ENCODE assay signal across 1 cellular context in genomic region chr10:17984056-17984455, GRCh38.
TF ChIP-seq lines count a peak whose summit lies in the region.

No MANE protein-coding gene starts in this region.

TF ChIP-seq in GM12878, 131 proteins besides CTCF, POLR2A, EP300 and RAD21 (continued from another document and continues in another):
- TF ChIP-seq REST (IDR thresholded peaks at IDR 0.05; ENCODE audit: low read depth, low read length) (no peak), YBX1 (IDR thresholded peaks at IDR 0.05) (no peak), CHD4 (IDR thresholded peaks at IDR 0.05) (no peak), KLF5 (IDR thresholded peaks at IDR 0.05; ENCODE audit: partially characterized antibody) (no peak), BCL11A (IDR thresholded peaks at IDR 0.05; ENCODE audit: low read depth, low read length) (peak; percentile 82), ZBTB40 (IDR thresholded peaks at IDR 0.05; ENCODE audit: borderline replicate concordance) (no peak), NR2F1 (conservative IDR thresholded peaks at IDR 0.05) (peak; percentile 93), FOS (IDR thresholded peaks at IDR 0.05; ENCODE audit: borderline replicate concordance, extremely low read depth, insufficient read length) (no peak), LARP7 (IDR thresholded peaks at IDR 0.05) (no peak), ZNF24 (IDR thresholded peaks at IDR 0.05) (0 out of 2 replicates have a peak, but pooled peaks have one; percentile 49), TCF7 (IDR thresholded peaks at IDR 0.05; ENCODE audit: borderline replicate concordance) (peak; percentile 82), NRF1 (conservative IDR thresholded peaks at IDR 0.05; ENCODE audit: low read depth, low read length) (no peak), HSF1 (IDR thresholded peaks at IDR 0.05; ENCODE audit: low read depth, low read length) (no peak), MEF2A (IDR thresholded peaks at IDR 0.05; ENCODE audit: insufficient read depth, low read depth, low read length) (no peak), FOXM1 (IDR thresholded peaks at IDR 0.05; ENCODE audit: low read depth, low read length) (peak; percentile 83; the same call in 1 of the 2 replicates), CEBPZ (IDR thresholded peaks at IDR 0.05; ENCODE audit: low read depth, low read length) (no peak), MTA2 (IDR thresholded peaks at IDR 0.05; ENCODE audit: low read depth) (peak; percentile 96), BRCA1 (IDR thresholded peaks at IDR 0.05; ENCODE audit: low read depth, low read length) (no peak), ATF7 (IDR thresholded peaks at IDR 0.05; ENCODE audit: low read depth) (peak; percentile 80), STAT3 (IDR thresholded peaks at IDR 0.05; ENCODE audit: low read depth, low read length) (no peak), KDM1A (IDR thresholded peaks at IDR 0.05; ENCODE audit: borderline replicate concordance) (no peak), RELA (IDR thresholded peaks at IDR 0.05; ENCODE audit: borderline replicate concordance, partially characterized antibody) (no peak), SREBF1 (IDR thresholded peaks at IDR 0.05; ENCODE audit: low read length) (no peak), GABPA (IDR thresholded peaks at IDR 0.05; ENCODE audit: low read depth) (0 out of 2 replicates have a peak, but pooled peaks have one; percentile 20)
- TF ChIP-seq, protein P1, sequence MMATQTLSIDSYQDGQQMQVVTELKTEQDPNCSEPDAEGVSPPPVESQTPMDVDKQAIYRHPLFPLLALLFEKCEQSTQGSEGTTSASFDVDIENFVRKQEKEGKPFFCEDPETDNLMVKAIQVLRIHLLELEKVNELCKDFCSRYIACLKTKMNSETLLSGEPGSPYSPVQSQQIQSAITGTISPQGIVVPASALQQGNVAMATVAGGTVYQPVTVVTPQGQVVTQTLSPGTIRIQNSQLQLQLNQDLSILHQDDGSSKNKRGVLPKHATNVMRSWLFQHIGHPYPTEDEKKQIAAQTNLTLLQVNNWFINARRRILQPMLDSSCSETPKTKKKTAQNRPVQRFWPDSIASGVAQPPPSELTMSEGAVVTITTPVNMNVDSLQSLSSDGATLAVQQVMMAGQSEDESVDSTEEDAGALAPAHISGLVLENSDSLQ (IDR thresholded peaks at IDR 0.05): peak; percentile 85
- TF ChIP-seq, protein P2, sequence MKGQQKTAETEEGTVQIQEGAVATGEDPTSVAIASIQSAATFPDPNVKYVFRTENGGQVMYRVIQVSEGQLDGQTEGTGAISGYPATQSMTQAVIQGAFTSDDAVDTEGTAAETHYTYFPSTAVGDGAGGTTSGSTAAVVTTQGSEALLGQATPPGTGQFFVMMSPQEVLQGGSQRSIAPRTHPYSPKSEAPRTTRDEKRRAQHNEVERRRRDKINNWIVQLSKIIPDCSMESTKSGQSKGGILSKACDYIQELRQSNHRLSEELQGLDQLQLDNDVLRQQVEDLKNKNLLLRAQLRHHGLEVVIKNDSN (IDR thresholded peaks at IDR 0.05; ENCODE audit: borderline replicate concordance, extremely low read length, insufficient read depth, low read depth, low read length): no peak
- TF ChIP-seq, protein P3, sequence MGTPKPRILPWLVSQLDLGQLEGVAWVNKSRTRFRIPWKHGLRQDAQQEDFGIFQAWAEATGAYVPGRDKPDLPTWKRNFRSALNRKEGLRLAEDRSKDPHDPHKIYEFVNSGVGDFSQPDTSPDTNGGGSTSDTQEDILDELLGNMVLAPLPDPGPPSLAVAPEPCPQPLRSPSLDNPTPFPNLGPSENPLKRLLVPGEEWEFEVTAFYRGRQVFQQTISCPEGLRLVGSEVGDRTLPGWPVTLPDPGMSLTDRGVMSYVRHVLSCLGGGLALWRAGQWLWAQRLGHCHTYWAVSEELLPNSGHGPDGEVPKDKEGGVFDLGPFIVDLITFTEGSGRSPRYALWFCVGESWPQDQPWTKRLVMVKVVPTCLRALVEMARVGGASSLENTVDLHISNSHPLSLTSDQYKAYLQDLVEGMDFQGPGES (IDR thresholded peaks at IDR 0.05): no peak
- TF ChIP-seq, protein P4, sequence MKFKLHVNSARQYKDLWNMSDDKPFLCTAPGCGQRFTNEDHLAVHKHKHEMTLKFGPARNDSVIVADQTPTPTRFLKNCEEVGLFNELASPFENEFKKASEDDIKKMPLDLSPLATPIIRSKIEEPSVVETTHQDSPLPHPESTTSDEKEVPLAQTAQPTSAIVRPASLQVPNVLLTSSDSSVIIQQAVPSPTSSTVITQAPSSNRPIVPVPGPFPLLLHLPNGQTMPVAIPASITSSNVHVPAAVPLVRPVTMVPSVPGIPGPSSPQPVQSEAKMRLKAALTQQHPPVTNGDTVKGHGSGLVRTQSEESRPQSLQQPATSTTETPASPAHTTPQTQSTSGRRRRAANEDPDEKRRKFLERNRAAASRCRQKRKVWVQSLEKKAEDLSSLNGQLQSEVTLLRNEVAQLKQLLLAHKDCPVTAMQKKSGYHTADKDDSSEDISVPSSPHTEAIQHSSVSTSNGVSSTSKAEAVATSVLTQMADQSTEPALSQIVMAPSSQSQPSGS (IDR thresholded peaks at IDR 0.05; ENCODE audit: low read length): peak; percentile 87
- TF ChIP-seq, protein P5, sequence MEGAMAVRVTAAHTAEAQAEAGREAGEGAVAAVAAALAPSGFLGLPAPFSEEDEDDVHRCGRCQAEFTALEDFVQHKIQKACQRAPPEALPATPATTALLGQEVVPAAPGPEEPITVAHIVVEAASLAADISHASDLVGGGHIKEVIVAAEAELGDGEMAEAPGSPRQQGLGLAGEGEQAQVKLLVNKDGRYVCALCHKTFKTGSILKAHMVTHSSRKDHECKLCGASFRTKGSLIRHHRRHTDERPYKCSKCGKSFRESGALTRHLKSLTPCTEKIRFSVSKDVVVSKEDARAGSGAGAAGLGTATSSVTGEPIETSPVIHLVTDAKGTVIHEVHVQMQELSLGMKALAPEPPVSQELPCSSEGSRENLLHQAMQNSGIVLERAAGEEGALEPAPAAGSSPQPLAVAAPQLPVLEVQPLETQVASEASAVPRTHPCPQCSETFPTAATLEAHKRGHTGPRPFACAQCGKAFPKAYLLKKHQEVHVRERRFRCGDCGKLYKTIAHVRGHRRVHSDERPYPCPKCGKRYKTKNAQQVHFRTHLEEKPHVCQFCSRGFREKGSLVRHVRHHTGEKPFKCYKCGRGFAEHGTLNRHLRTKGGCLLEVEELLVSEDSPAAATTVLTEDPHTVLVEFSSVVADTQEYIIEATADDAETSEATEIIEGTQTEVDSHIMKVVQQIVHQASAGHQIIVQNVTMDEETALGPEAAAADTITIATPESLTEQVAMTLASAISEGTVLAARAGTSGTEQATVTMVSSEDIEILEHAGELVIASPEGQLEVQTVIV (IDR thresholded peaks at IDR 0.05; ENCODE audit: borderline replicate concordance, partially characterized antibody): no peak
- TF ChIP-seq, protein P6, sequence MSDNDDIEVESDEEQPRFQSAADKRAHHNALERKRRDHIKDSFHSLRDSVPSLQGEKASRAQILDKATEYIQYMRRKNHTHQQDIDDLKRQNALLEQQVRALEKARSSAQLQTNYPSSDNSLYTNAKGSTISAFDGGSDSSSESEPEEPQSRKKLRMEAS (IDR thresholded peaks at IDR 0.05; ENCODE audit: low read depth, low read length): no peak
